In the genomic region with DNA sequence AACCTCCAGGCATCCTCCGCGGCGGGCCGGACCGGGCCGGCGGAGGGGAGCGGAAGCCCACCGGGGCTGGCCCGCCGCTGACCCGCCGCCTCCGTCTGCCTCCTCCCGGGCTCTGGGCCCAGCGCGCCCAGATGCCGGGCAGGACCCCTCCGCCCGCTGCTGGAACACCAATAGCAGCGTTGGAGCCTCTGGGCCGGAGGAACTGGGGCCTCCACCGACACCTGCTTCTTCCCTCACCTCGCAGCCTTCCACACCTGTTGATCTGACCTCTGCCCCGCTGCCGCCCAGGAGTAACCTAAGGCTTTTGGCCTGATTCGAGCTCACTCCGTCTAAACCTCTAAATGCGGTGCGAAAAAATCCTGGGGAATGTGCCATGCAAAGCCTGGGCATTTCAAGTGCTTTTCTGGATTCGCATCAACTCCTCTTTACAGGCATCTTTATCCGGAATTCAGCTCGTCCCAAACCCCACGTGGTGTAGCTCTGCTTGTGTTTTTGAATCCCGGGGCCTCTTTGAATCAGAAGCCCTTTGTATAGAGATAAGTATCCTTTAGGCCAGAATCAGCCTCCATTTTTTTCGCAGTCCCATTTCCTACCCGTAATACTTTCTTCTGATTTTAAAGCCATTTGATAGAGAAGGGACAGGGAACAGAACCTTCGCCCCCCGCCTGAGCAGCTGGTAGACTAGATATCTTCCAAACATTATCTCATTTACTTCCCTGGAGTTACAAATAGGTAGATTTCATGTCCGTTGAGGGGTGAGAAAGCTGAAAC, we compare ENCODE assay signal across 1 cellular context.
TF ChIP-seq lines count a peak whose summit lies in the region.

No MANE protein-coding gene starts in this region.

TF ChIP-seq in HepG2, 621 proteins besides CTCF, POLR2A, EP300 and RAD21 (continued from another document and continues in another):
- TF ChIP-seq, protein P1, sequence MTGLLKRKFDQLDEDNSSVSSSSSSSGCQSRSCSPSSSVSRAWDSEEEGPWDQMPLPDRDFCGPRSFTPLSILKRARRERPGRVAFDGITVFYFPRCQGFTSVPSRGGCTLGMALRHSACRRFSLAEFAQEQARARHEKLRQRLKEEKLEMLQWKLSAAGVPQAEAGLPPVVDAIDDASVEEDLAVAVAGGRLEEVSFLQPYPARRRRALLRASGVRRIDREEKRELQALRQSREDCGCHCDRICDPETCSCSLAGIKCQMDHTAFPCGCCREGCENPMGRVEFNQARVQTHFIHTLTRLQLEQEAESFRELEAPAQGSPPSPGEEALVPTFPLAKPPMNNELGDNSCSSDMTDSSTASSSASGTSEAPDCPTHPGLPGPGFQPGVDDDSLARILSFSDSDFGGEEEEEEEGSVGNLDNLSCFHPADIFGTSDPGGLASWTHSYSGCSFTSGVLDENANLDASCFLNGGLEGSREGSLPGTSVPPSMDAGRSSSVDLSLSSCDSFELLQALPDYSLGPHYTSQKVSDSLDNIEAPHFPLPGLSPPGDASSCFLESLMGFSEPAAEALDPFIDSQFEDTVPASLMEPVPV (CRISPR knock-in tag; IDR thresholded peaks at IDR 0.05): no peak
- TF ChIP-seq RBM39 (IDR thresholded peaks at IDR 0.05; ENCODE audit: low read depth, low read length, poor library complexity, severe bottlenecking) (no peak), ZMYM4 (CRISPR knock-in tag; IDR thresholded peaks at IDR 0.05) (peak; percentile 43; the same call in 1 of the 2 replicates), RNF2 (conservative IDR thresholded peaks at IDR 0.05; ENCODE audit: low read depth) (no peak), TEAD2 (CRISPR knock-in tag; IDR thresholded peaks at IDR 0.05) (no peak), KLF12 (CRISPR knock-in tag; IDR thresholded peaks at IDR 0.05; ENCODE audit: borderline replicate concordance) (0 out of 2 replicates have a peak, but pooled peaks have one; percentile 49), TCF7 (IDR thresholded peaks at IDR 0.05; ENCODE audit: low read depth) (no peak), RORA (CRISPR knock-in tag; IDR thresholded peaks at IDR 0.05) (no peak), HNF4G (IDR thresholded peaks at IDR 0.05; ENCODE audit: borderline replicate concordance, low read depth, low read length) (no peak; the same call in 1 of the 2 replicates), HNF4G (CRISPR knock-in tag; IDR thresholded peaks at IDR 0.05; ENCODE audit: borderline replicate concordance, low read depth) (no peak), ZNF333 (CRISPR knock-in tag; IDR thresholded peaks at IDR 0.05; ENCODE audit: borderline replicate concordance) (no peak), TP53 (CRISPR knock-in tag; conservative IDR thresholded peaks at IDR 0.05) (no peak), ZNF543 (CRISPR knock-in tag; IDR thresholded peaks at IDR 0.05) (no peak), KDM5A (IDR thresholded peaks at IDR 0.05; ENCODE audit: borderline replicate concordance, low read length) (no peak), ZNF572 (CRISPR knock-in tag; IDR thresholded peaks at IDR 0.05) (no peak), KDM4B (CRISPR knock-in tag; IDR thresholded peaks at IDR 0.05) (no peak), FOSL2 (CRISPR knock-in tag; IDR thresholded peaks at IDR 0.05) (no peak), ZNF253 (CRISPR knock-in tag; IDR thresholded peaks at IDR 0.05; ENCODE audit: borderline replicate concordance) (no peak), RBFOX2 (IDR thresholded peaks at IDR 0.05; ENCODE audit: low read depth, low read length) (peak; percentile 38; the same call in 1 of the 2 replicates), PAF1 (CRISPR knock-in tag; IDR thresholded peaks at IDR 0.05) (no peak), MAZ (IDR thresholded peaks at IDR 0.05; ENCODE audit: borderline replicate concordance, low read depth, low read length) (no peak), MAZ (CRISPR knock-in tag; IDR thresholded peaks at IDR 0.05; ENCODE audit: low read depth) (no peak; the same call in 1 of the 2 replicates), ZNF570 (CRISPR knock-in tag; IDR thresholded peaks at IDR 0.05; ENCODE audit: borderline replicate concordance) (no peak), ZNF430 (CRISPR knock-in tag; IDR thresholded peaks at IDR 0.05) (0 out of 2 replicates have a peak, but pooled peaks have one; percentile 23), ZNF547 (CRISPR knock-in tag; IDR thresholded peaks at IDR 0.05) (no peak; the same call in 1 of the 2 replicates), BRD4 (CRISPR knock-in tag; IDR thresholded peaks at IDR 0.05) (0 out of 2 replicates have a peak, but pooled peaks have one; percentile 29), ZNF749 (CRISPR knock-in tag; IDR thresholded peaks at IDR 0.05; ENCODE audit: borderline replicate concordance) (no peak), ZSCAN31 (CRISPR knock-in tag; IDR thresholded peaks at IDR 0.05; ENCODE audit: low read depth) (no peak), HOXA5 (CRISPR knock-in tag; IDR thresholded peaks at IDR 0.05) (no peak), SMAD3 (CRISPR knock-in tag; IDR thresholded peaks at IDR 0.05) (no peak), PPARG (CRISPR knock-in tag; conservative IDR thresholded peaks at IDR 0.05) (peak; percentile 15; the same call in 1 of the 2 replicates)
- TF ChIP-seq, protein P2, sequence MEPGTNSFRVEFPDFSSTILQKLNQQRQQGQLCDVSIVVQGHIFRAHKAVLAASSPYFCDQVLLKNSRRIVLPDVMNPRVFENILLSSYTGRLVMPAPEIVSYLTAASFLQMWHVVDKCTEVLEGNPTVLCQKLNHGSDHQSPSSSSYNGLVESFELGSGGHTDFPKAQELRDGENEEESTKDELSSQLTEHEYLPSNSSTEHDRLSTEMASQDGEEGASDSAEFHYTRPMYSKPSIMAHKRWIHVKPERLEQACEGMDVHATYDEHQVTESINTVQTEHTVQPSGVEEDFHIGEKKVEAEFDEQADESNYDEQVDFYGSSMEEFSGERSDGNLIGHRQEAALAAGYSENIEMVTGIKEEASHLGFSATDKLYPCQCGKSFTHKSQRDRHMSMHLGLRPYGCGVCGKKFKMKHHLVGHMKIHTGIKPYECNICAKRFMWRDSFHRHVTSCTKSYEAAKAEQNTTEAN (CRISPR knock-in tag; conservative IDR thresholded peaks at IDR 0.05): no peak
- TF ChIP-seq, protein P3, sequence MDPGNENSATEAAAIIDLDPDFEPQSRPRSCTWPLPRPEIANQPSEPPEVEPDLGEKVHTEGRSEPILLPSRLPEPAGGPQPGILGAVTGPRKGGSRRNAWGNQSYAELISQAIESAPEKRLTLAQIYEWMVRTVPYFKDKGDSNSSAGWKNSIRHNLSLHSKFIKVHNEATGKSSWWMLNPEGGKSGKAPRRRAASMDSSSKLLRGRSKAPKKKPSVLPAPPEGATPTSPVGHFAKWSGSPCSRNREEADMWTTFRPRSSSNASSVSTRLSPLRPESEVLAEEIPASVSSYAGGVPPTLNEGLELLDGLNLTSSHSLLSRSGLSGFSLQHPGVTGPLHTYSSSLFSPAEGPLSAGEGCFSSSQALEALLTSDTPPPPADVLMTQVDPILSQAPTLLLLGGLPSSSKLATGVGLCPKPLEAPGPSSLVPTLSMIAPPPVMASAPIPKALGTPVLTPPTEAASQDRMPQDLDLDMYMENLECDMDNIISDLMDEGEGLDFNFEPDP (CRISPR knock-in tag; conservative IDR thresholded peaks at IDR 0.05): no peak
- TF ChIP-seq, protein P4, sequence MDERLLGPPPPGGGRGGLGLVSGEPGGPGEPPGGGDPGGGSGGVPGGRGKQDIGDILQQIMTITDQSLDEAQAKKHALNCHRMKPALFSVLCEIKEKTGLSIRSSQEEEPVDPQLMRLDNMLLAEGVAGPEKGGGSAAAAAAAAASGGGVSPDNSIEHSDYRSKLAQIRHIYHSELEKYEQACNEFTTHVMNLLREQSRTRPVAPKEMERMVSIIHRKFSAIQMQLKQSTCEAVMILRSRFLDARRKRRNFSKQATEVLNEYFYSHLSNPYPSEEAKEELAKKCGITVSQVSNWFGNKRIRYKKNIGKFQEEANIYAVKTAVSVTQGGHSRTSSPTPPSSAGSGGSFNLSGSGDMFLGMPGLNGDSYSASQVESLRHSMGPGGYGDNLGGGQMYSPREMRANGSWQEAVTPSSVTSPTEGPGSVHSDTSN (CRISPR knock-in tag; IDR thresholded peaks at IDR 0.05): no peak
- TF ChIP-seq, protein P5, sequence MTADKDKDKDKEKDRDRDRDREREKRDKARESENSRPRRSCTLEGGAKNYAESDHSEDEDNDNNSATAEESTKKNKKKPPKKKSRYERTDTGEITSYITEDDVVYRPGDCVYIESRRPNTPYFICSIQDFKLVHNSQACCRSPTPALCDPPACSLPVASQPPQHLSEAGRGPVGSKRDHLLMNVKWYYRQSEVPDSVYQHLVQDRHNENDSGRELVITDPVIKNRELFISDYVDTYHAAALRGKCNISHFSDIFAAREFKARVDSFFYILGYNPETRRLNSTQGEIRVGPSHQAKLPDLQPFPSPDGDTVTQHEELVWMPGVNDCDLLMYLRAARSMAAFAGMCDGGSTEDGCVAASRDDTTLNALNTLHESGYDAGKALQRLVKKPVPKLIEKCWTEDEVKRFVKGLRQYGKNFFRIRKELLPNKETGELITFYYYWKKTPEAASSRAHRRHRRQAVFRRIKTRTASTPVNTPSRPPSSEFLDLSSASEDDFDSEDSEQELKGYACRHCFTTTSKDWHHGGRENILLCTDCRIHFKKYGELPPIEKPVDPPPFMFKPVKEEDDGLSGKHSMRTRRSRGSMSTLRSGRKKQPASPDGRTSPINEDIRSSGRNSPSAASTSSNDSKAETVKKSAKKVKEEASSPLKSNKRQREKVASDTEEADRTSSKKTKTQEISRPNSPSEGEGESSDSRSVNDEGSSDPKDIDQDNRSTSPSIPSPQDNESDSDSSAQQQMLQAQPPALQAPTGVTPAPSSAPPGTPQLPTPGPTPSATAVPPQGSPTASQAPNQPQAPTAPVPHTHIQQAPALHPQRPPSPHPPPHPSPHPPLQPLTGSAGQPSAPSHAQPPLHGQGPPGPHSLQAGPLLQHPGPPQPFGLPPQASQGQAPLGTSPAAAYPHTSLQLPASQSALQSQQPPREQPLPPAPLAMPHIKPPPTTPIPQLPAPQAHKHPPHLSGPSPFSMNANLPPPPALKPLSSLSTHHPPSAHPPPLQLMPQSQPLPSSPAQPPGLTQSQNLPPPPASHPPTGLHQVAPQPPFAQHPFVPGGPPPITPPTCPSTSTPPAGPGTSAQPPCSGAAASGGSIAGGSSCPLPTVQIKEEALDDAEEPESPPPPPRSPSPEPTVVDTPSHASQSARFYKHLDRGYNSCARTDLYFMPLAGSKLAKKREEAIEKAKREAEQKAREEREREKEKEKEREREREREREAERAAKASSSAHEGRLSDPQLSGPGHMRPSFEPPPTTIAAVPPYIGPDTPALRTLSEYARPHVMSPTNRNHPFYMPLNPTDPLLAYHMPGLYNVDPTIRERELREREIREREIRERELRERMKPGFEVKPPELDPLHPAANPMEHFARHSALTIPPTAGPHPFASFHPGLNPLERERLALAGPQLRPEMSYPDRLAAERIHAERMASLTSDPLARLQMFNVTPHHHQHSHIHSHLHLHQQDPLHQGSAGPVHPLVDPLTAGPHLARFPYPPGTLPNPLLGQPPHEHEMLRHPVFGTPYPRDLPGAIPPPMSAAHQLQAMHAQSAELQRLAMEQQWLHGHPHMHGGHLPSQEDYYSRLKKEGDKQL (CRISPR knock-in tag; IDR thresholded peaks at IDR 0.05; ENCODE audit: low read depth): peak; percentile 9; the same call in 1 of the 2 replicates
- TF ChIP-seq, protein P6, sequence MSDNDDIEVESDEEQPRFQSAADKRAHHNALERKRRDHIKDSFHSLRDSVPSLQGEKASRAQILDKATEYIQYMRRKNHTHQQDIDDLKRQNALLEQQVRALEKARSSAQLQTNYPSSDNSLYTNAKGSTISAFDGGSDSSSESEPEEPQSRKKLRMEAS (IDR thresholded peaks at IDR 0.05): peak; percentile 68
- TF ChIP-seq, protein P7, sequence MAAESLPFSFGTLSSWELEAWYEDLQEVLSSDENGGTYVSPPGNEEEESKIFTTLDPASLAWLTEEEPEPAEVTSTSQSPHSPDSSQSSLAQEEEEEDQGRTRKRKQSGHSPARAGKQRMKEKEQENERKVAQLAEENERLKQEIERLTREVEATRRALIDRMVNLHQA (CRISPR knock-in tag; IDR thresholded peaks at IDR 0.05): no peak
- TF ChIP-seq, protein P8, sequence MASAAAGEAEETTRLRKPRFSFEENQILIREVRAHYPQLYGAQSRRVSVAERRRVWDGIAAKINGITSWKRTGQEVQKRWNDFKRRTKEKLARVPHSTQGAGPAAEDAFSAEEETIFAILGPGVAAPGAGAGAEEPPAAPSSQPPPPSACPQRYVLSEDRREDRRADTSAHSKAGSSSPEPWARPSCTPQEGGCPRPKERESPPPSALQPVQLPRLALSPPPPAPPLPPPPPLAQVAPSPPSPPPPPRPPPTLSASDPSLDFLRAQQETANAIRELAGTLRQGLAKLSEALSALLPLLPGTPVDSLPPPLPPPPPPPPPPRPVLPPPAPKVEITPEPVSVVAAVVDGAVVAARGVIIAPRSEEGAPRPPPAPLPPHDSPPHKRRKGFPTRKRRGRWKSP (CRISPR knock-in tag; IDR thresholded peaks at IDR 0.05): no peak
- TF ChIP-seq, protein P9, sequence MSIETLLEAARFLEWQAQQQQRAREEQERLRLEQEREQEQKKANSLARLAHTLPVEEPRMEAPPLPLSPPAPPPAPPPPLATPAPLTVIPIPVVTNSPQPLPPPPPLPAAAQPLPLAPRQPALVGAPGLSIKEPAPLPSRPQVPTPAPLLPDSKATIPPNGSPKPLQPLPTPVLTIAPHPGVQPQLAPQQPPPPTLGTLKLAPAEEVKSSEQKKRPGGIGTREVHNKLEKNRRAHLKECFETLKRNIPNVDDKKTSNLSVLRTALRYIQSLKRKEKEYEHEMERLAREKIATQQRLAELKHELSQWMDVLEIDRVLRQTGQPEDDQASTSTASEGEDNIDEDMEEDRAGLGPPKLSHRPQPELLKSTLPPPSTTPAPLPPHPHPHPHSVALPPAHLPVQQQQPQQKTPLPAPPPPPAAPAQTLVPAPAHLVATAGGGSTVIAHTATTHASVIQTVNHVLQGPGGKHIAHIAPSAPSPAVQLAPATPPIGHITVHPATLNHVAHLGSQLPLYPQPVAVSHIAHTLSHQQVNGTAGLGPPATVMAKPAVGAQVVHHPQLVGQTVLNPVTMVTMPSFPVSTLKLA (IDR thresholded peaks at IDR 0.05): peak; percentile 13; the same call in 1 of the 2 replicates
- TF ChIP-seq, protein P10, sequence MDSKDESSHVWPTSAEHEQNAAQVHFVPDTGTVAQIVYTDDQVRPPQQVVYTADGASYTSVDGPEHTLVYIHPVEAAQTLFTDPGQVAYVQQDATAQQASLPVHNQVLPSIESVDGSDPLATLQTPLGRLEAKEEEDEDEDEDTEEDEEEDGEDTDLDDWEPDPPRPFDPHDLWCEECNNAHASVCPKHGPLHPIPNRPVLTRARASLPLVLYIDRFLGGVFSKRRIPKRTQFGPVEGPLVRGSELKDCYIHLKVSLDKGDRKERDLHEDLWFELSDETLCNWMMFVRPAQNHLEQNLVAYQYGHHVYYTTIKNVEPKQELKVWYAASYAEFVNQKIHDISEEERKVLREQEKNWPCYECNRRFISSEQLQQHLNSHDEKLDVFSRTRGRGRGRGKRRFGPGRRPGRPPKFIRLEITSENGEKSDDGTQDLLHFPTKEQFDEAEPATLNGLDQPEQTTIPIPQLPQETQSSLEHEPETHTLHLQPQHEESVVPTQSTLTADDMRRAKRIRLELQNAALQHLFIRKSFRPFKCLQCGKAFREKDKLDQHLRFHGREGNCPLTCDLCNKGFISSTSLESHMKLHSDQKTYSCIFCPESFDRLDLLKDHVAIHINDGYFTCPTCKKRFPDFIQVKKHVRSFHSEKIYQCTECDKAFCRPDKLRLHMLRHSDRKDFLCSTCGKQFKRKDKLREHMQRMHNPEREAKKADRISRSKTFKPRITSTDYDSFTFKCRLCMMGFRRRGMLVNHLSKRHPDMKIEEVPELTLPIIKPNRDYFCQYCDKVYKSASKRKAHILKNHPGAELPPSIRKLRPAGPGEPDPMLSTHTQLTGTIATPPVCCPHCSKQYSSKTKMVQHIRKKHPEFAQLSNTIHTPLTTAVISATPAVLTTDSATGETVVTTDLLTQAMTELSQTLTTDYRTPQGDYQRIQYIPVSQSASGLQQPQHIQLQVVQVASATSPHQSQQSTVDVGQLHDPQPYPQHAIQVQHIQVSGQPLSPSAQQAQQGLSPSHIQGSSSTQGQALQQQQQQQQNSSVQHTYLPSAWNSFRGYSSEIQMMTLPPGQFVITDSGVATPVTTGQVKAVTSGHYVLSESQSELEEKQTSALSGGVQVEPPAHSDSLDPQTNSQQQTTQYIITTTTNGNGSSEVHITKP (CRISPR knock-in tag; IDR thresholded peaks at IDR 0.05; ENCODE audit: low read depth): no peak
